In genomic region chr14:74922752-74923401, GRCh38 we compare ENCODE assay signal across 8 cellular contexts.
DNase-seq lines count a peak whose midpoint lies in the region; ATAC-seq and TF ChIP-seq lines count a peak whose summit lies in the region.

A gene with protein sequence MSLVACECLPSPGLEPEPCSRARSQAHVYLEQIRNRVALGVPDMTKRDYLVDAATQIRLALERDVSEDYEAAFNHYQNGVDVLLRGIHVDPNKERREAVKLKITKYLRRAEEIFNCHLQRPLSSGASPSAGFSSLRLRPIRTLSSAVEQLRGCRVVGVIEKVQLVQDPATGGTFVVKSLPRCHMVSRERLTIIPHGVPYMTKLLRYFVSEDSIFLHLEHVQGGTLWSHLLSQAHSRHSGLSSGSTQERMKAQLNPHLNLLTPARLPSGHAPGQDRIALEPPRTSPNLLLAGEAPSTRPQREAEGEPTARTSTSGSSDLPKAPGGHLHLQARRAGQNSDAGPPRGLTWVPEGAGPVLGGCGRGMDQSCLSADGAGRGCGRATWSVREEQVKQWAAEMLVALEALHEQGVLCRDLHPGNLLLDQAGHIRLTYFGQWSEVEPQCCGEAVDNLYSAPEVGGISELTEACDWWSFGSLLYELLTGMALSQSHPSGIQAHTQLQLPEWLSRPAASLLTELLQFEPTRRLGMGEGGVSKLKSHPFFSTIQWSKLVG (minus strand): TSS chr14:74923260. CDS start chr14:74921541, 1,719 bp downstream.

- no peaks in the 10 kb centered on the region for H4K20me1 ChIP-seq in BLaER1 treated with 17β-estradiol and CSF1 and Interleukin-3, amounts not matched to agents 10 nM and 100 nM

- peaks cover 20 to 37% (median 28%) of the 10 kb centered on the region in 10 experiments for H3K4me1 ChIP-seq in BLaER1 treated with 17β-estradiol and CSF1 and Interleukin-3, amounts not matched to agents 10 nM and 100 nM

- ATAC-seq in GM19438 (IDR thresholded peaks at IDR 0.05; ENCODE audit: low read depth, unreplicated experiment): peak; percentile 92

- H3K36me3 ChIP-seq in BLaER1 treated with 17β-estradiol and CSF1 and Interleukin-3, amounts not matched to agents 10 nM and 100 nM: peaks cover 0 to 14% (median 0%) of the 10 kb centered on the region in 11 experiments; a peak in 2 of 22 replicates

- H3K9me3 ChIP-seq in BLaER1 treated with 17β-estradiol and CSF1 and Interleukin-3, amounts not matched to agents 10 nM and 100 nM (replicated peaks in 1 of 11): no peaks in the 10 kb centered on the region

- H3K27me3 ChIP-seq in BLaER1 treated with 17β-estradiol and CSF1 and Interleukin-3, amounts not matched to agents 10 nM and 100 nM: no peaks in the 10 kb centered on the region

- peak; percentile 93 for DNase-seq in HPDE6-E6E7 (ENCODE audit: extremely low spot score)
- DNase-seq in NOMO-1 treated with DMSO at 0.1 percent for 48 hours (lab: John Stamatoyannopoulos, UW; ENCODE audit: unreplicated experiment): peak; percentile 74
- peak; percentile 32 for DNase-seq in activated T-cell treated with anti-CD3 and anti-CD28 coated beads for 4 hours
- DNase-seq in epithelial cell of esophagus (ENCODE audit: low read depth): peak; percentile 85
- DNase-seq in midbrain (lab: John Stamatoyannopoulos, UW): peak; percentile 92
- peak; percentile 56 to 65 for DNase-seq in stimulated activated CD8-positive, alpha-beta memory T cell treated with anti-CD3 and anti-CD28 coated beads, Interleukin-15, amount 100 ng/mL, for 48 hours (ENCODE audit: low read depth in 2 of 2)

- peak within 1 kb of the TSS; percentile 75 to 89 (median 85) for H3K9ac ChIP-seq in BLaER1 treated with 17β-estradiol and CSF1 and Interleukin-3, amounts not matched to agents 10 nM and 100 nM

- peak within 1 kb of the TSS; percentile 64 to 81 (median 71) for H3K4me3 ChIP-seq in BLaER1 treated with 17β-estradiol and CSF1 and Interleukin-3, amounts not matched to agents 10 nM and 100 nM
- peak within 1 kb of the TSS; percentile 52 for H3K4me3 ChIP-seq in epithelial cell of esophagus (ENCODE audit: low read length)

- H3K27ac ChIP-seq in BLaER1 treated with 17β-estradiol and CSF1 and Interleukin-3, amounts not matched to agents 10 nM and 100 nM: peak within 1 kb of the TSS; percentile 53 to 87 (median 78); a peak in 21 of 22 replicates

- H3K4me2 ChIP-seq in BLaER1 treated with 17β-estradiol and CSF1 and Interleukin-3, amounts not matched to agents 10 nM and 100 nM: peak within 1 kb of the TSS; percentile 79 to 99 (median 95)

- no peak for TF ChIP-seq CTCF in epithelial cell of esophagus (IDR thresholded peaks at IDR 0.05; ENCODE audit: insufficient read depth, low read depth, low read length, missing control alignments)

Comparison
In these comparisons a context has a peak if more than half of its experiments do, and no peak if none do; other contexts are left out.
1. Peak in every context shown above with its lines: DNase-seq, ATAC-seq, H3K4me3 ChIP-seq and H3K27ac ChIP-seq.
2. DNase-seq: peak in every context shown above with its lines; median percentile 93 in HPDE6-E6E7; 92 in midbrain; 85 in epithelial cell of esophagus; 74 in NOMO-1 treated with DMSO at 0.1 percent for 48 hours; 60 in stimulated activated CD8-positive, alpha-beta memory T cell treated with anti-CD3 and anti-CD28 coated beads, Interleukin-15, amount 100 ng/mL, for 48 hours; 32 in activated T-cell treated with anti-CD3 and anti-CD28 coated beads for 4 hours.